8 cellular contexts compared by ENCODE assay signal in the genomic region with DNA sequence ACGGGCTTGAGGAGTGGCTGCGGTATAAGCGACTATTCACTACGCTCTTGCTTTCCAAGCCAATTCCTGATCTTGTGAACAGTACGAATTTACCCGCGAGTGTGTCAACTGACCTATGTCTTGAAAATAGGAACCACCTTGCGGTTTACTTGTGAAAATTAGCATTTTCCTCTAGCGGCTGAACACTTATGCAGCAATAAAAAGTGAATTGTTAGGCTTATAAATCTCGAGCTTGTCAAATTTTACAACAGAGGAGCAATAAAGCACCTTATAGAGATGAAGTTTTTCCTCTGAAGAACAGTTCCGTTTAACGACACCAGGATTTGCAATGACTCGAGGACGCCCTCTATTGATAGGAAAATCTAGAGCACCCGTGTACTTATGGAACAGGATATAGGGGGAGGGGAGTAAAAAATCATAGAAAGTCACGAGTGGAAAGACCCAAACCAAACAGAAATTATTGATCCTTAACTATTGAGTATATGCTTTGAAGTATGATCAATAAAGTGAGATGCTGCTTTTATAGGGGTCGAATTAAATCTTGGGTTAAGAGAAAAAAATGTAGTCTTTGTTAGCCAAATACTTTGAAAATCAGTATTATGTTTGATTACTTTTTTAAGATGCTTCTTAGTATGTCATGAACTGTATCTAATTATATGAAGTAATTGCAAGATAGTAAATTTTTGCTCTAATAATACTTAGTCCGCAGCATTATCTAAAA. TPM values are rescaled to one million over a fixed set of nuclear protein-coding genes. Genes with fewer than 3 reads are reported as not detected.
A peak's percentile ranks its signal among the peaks of the same experiment; 100 is the strongest.
DNase-seq lines count a peak whose midpoint lies in the region; ATAC-seq, FAIRE-seq and TF ChIP-seq lines count a peak whose summit lies in the region.

No MANE protein-coding gene starts in this region.

- H3K27ac ChIP-seq in cardiac muscle cell, result no peak overlapping the region

- POLR2A ChIA-PET in activated naive CD8-positive, alpha-beta T cell treated with anti-CD3 and anti-CD28 coated beads, Interleukin-2, amount 10 ng/mL, durations not matched to agents 7 days and 5 days (lab: Charles Lee), result no interaction called here

- ATAC-seq in activated naive CD8-positive, alpha-beta T cell treated with anti-CD3 and anti-CD28 coated beads, Interleukin-2, amount 10 ng/mL, durations not matched to agents 7 days and 5 days (ENCODE audit: low read depth), result no peak
- ATAC-seq in omental fat pad (ENCODE audit: low FRiP score), result no peak
- ATAC-seq in GM21717 (IDR thresholded peaks at IDR 0.05; ENCODE audit: unreplicated experiment), result no peak

- H3K4me3 Mint-ChIP-seq in activated naive CD8-positive, alpha-beta T cell treated with anti-CD3 and anti-CD28 coated beads, Interleukin-2, amount 10 ng/mL, durations not matched to agents 7 days and 5 days, result peak overlapping the region; percentile 95

- H3K9me3 ChIP-seq in cardiac muscle cell (ENCODE audit: low read depth), result no peaks in the 10 kb centered on the region

- DNase-seq in cardiac muscle cell (ENCODE audit: low read depth in 1 of 2, low spot score in 1 of 2) (peak; percentile 88 to 92), cardiac septum (ENCODE audit: low spot score) (no peak), RCC 7860 (ENCODE audit: low spot score) (peak; percentile 67), glomerular endothelial cell (ENCODE audit: extremely low read depth, low read depth, low spot score) (peak; percentile 91), omental fat pad (ENCODE audit: low spot score) (no peak)
- no peak for DNase-seq in activated naive CD8-positive, alpha-beta T cell treated with anti-CD3 and anti-CD28 coated beads, Interleukin-2, amount 10 ng/mL, durations not matched to agents 7 days and 5 days

- peaks cover 10% of the 10 kb centered on the region for H3K4me1 ChIP-seq in cardiac muscle cell (ENCODE audit: low read depth)

- H3K27me3 Mint-ChIP-seq in activated naive CD8-positive, alpha-beta T cell treated with anti-CD3 and anti-CD28 coated beads, Interleukin-2, amount 10 ng/mL, durations not matched to agents 7 days and 5 days, result peaks cover 50% of the 10 kb centered on the region

- peak overlapping the region; percentile 43 for H3K27ac Mint-ChIP-seq in activated naive CD8-positive, alpha-beta T cell treated with anti-CD3 and anti-CD28 coated beads, Interleukin-2, amount 10 ng/mL, durations not matched to agents 7 days and 5 days

- TF ChIP-seq CTCF in cardiac muscle cell (IDR thresholded peaks at IDR 0.05; ENCODE audit: low read depth, low read length) (peak; percentile 94), LNCAP (IDR thresholded peaks at IDR 0.05) (peak; percentile 91), omental fat pad (IDR thresholded peaks at IDR 0.05) (peak in 2 of 3 donors; percentile 72 to 93)

- H3K36me3 ChIP-seq in cardiac muscle cell, result no peaks in the 10 kb centered on the region

- H3K27me3 ChIP-seq in cardiac muscle cell, result peaks cover 29% of the 10 kb centered on the region

- H3K4me1 Mint-ChIP-seq in activated naive CD8-positive, alpha-beta T cell treated with anti-CD3 and anti-CD28 coated beads, Interleukin-2, amount 10 ng/mL, durations not matched to agents 7 days and 5 days, result peaks cover 41% of the 10 kb centered on the region

- no peaks in the 10 kb centered on the region for H3K9me3 Mint-ChIP-seq in activated naive CD8-positive, alpha-beta T cell treated with anti-CD3 and anti-CD28 coated beads, Interleukin-2, amount 10 ng/mL, durations not matched to agents 7 days and 5 days

- intact Hi-C loops in cardiac septum (cut with DNase I), result loop anchor here (5.0 to 10.0 kb wide), 4 partner anchors 263 to 1589 kb away; a partner anchor contains a TSS

- H3K36me3 Mint-ChIP-seq in activated naive CD8-positive, alpha-beta T cell treated with anti-CD3 and anti-CD28 coated beads, Interleukin-2, amount 10 ng/mL, durations not matched to agents 7 days and 5 days, result no peaks in the 10 kb centered on the region

- peak; percentile 53 for FAIRE-seq in RCC 7860 (lab: Jason Lieb, UNC)

- peak overlapping the region; percentile 37 for H3K4me3 ChIP-seq in cardiac muscle cell

RNA-seq across cellular contexts. Expression of a gene that starts 1.9 kb away (rescaled TPM):
- total RNA-seq in cardiac muscle cell (15.6 and 18.4 TPM in 2 replicates), cardiac septum (14.4 TPM), glomerular endothelial cell (60.1 and 75.4 TPM in 2 replicates), omental fat pad (10 to 100 TPM; 15.0 to 28.5 (median 21.3) TPM)
- polyA plus RNA-seq in cardiac muscle cell, result 7.1 and 7.6 TPM in 2 replicates
- 1 to 10 TPM; 4.6 to 4.9 TPM for total RNA-seq in activated naive CD8-positive, alpha-beta T cell treated with anti-CD3 and anti-CD28 coated beads, Interleukin-2, amount 10 ng/mL, durations not matched to agents 7 days and 5 days

Comparison
In these comparisons a context has a peak if more than half of its experiments do, and no peak if none do; other contexts are left out.
1. DNase-seq: peak in cardiac muscle cell (2 of 2), RCC 7860 (single experiment) and glomerular endothelial cell (single experiment); none in cardiac septum (single experiment), activated naive CD8-positive, alpha-beta T cell treated with anti-CD3 and anti-CD28 coated beads, Interleukin-2, amount 10 ng/mL, durations not matched to agents 7 days and 5 days (single experiment) and omental fat pad (single experiment).
2. Peak in every context shown above with its lines, with median percentiles within 50 percentile points of each other: CTCF ChIP-seq.